Comparison of ENCODE assay signal across 21 cellular contexts in genomic region chr10:131832056-131832685, GRCh38.
DNase-seq lines count a peak whose midpoint lies in the region; ATAC-seq and TF ChIP-seq lines count a peak whose summit lies in the region.
"Had no signal": no experiment of that assay in that cellular context is flagged by ENCODE, and none has a peak within 500 bp of the region (broad histone marks: within the 10 kb centered on the region; RNA-seq: fewer than 3 reads in every experiment).

No MANE protein-coding gene starts in this region.

- no peaks in the 10 kb centered on the region for H3K4me1 Mint-ChIP-seq in T-helper 2 cell treated with Interferon-gamma antibody and Interleukin-4, amounts not matched to agents 5 μg/mL and 100 μg/mL, for 36 hours (ENCODE audit: low read depth)
- H3K4me1 Mint-ChIP-seq: B cell had no signal

- no peaks in the 10 kb centered on the region for H3K27me3 Mint-ChIP-seq in T-helper 2 cell treated with Interferon-gamma antibody and Interleukin-4, amounts not matched to agents 5 μg/mL and 100 μg/mL, for 36 hours (ENCODE audit: low read depth)

- H3K9me3 Mint-ChIP-seq in T-helper 2 cell treated with Interferon-gamma antibody and Interleukin-4, amounts not matched to agents 5 μg/mL and 100 μg/mL, for 36 hours: peaks cover 5% of the 10 kb centered on the region

- ATAC-seq in Right ventricle myocardium inferior: no peak
- ATAC-seq in right cardiac atrium: no peak
- no peak for ATAC-seq in left lung
- ATAC-seq in sciatic nerve: no peak
- ATAC-seq: PC-3 had no signal

- H3K9me3 ChIP-seq in right cardiac atrium (ENCODE audit: control insufficient read depth, low read length) (peaks cover 2% of the 10 kb centered on the region), left lung (peaks cover 0 to 7% of the 10 kb centered on the region in 2 donors)
- H3K9me3 ChIP-seq: Caco-2 had no signal

- H3K4me3 Mint-ChIP-seq in T-helper 2 cell treated with Interferon-gamma antibody and Interleukin-4, amounts not matched to agents 5 μg/mL and 100 μg/mL, for 36 hours: no peak overlapping the region
- H3K4me3 Mint-ChIP-seq: B cell; CD4-positive, alpha-beta T cell; H9 had no signal

- no peak overlapping the region for H3K27ac Mint-ChIP-seq in T-helper 2 cell treated with Interferon-gamma antibody and Interleukin-4, amounts not matched to agents 5 μg/mL and 100 μg/mL, for 36 hours
- H3K27ac Mint-ChIP-seq: B cell; CD4-positive, alpha-beta T cell had no signal

- H3K27ac ChIP-seq in right cardiac atrium (ENCODE audit: low read length): no peak overlapping the region
- no peak overlapping the region for H3K27ac ChIP-seq in left lung

- WGBS in right cardiac atrium: 79% methylated on average over 17 of the region's 17 CpGs

- H3K36me3 ChIP-seq in left lung: no peaks in the 10 kb centered on the region

- DNase-seq in Right ventricle myocardium inferior (ENCODE audit: missing footprints): peak; percentile 59
- no peak for DNase-seq in right cardiac atrium
- DNase-seq in left lung: peak; percentile 19 to 63
- peak; percentile 36 for DNase-seq in sciatic nerve (ENCODE audit: low spot score)
- DNase-seq in activated effector memory CD4-positive, alpha-beta T cell treated with Interleukin-2 at 50 U/mL for 16 hours: no peak
- DNase-seq in T-helper 2 cell treated with Interferon-gamma antibody and Interleukin-4, amounts not matched to agents 5 μg/mL and 100 μg/mL, for 36 hours (ENCODE audit: low spot score): no peak
- no peak for DNase-seq in SIG-M5 treated with dmso at 0.1 percent for 504 hours (lab: John Stamatoyannopoulos, UW; ENCODE audit: unreplicated experiment)
- no peak for DNase-seq in globus pallidus (ENCODE audit: low spot score)
- DNase-seq: 8988T, DMS153, GDM1, H9, KG1, NCI-H1105 treated with DMSO at 0.1 percent for 48 hours, NCI-H187, NCI-H226, NCI-H524 treated with DMSO at 0.1 percent for 48 hours, PC-3 had no signal

- intact Hi-C loops in Right ventricle myocardium inferior (cut with DNase I) (no loop called here), right cardiac atrium (cut with DNase I) (no loop called here), left lung (cut with DNase I) (no loop called here), sciatic nerve (cut with DNase I) (no loop called here)

- H3K4me1 ChIP-seq in right cardiac atrium (ENCODE audit: control insufficient read depth, insufficient read depth, low read length) (no peaks in the 10 kb centered on the region), left lung (no peaks in the 10 kb centered on the region)
- H3K4me1 ChIP-seq: Caco-2 had no signal

- TF ChIP-seq CTCF in left lung (IDR thresholded peaks at IDR 0.05): no peak

- H3K27me3 ChIP-seq in right cardiac atrium (ENCODE audit: control insufficient read depth, insufficient read depth) (no peaks in the 10 kb centered on the region), left lung (peaks cover 0 to 30% of the 10 kb centered on the region in 2 donors)

- no peaks in the 10 kb centered on the region for H3K36me3 Mint-ChIP-seq in T-helper 2 cell treated with Interferon-gamma antibody and Interleukin-4, amounts not matched to agents 5 μg/mL and 100 μg/mL, for 36 hours (ENCODE audit: low read depth)

- H3K4me3 ChIP-seq in right cardiac atrium (ENCODE audit: low read length) (no peak overlapping the region), left lung (no peak overlapping the region)

Comparison
In these comparisons a context has a peak if more than half of its experiments do, and no peak if none do; other contexts are left out.
1. DNase-seq: peak in Right ventricle myocardium inferior (single experiment), left lung (2 of 2) and sciatic nerve (single experiment); none in right cardiac atrium (0 of 3), activated effector memory CD4-positive, alpha-beta T cell treated with Interleukin-2 at 50 U/mL for 16 hours (single experiment), T-helper 2 cell treated with Interferon-gamma antibody and Interleukin-4, amounts not matched to agents 5 μg/mL and 100 μg/mL, for 36 hours (single experiment), SIG-M5 treated with dmso at 0.1 percent for 504 hours (single experiment) and globus pallidus (single experiment).